Comparison of ENCODE assay signal across 17 cellular contexts in genomic region chrX:140157611-140158010, GRCh38.
DNase-seq lines count a peak whose midpoint lies in the region; ATAC-seq and TF ChIP-seq lines count a peak whose summit lies in the region.
"Had no signal": no experiment of that assay in that cellular context is flagged by ENCODE, and none has a peak within 500 bp of the region (broad histone marks: within the 10 kb centered on the region; RNA-seq: fewer than 3 reads in every experiment).

No MANE protein-coding gene starts in this region.

- no peak overlapping the region for H3K4me3 ChIP-seq in choroid plexus epithelial cell (ENCODE audit: low read depth, low read length)
- H3K4me3 ChIP-seq: coronary artery, right atrium auricular region, thoracic aorta had no signal

- ATAC-seq in left lobe of liver: peak; percentile 42
- ATAC-seq in HG03280 (IDR thresholded peaks at IDR 0.05; ENCODE audit: unreplicated experiment): no peak
- no peak for ATAC-seq in HG03175 (IDR thresholded peaks at IDR 0.05; ENCODE audit: unreplicated experiment)
- ATAC-seq: natural killer cell treated with Interleukin-12 subunit alpha and Interleukin-12 subunit beta and Interleukin-15 and Interleukin-18, amount 100 ng/mL, for 72 hours had no signal

- peak; percentile 27 for DNase-seq in COLO829 (ENCODE audit: low spot score)
- DNase-seq in OCI-M1 (lab: John Stamatoyannopoulos, UW): peak; percentile 14
- peak; percentile 58 for DNase-seq in choroid plexus epithelial cell (ENCODE audit: low read depth)
- no peak for DNase-seq in left lobe of liver (ENCODE audit: low spot score)
- DNase-seq in SIG-M5 (lab: John Stamatoyannopoulos, UW): no peak
- DNase-seq in T-helper 1 cell: no peak
- DNase-seq: activated CD4-positive, alpha-beta memory T cell treated with anti-CD3 and anti-CD28 coated beads, Interleukin-2, amount 10 ng/mL, durations not matched to agents 7 days and 5 days; GOT3; NCI-H1092 treated with DMSO at 0.1 percent for 48 hours; SHP77 treated with DMSO at 0.1 percent for 48 hours; stimulated activated CD4-positive, alpha-beta T cell treated with anti-CD3 and anti-CD28 coated beads, Interleukin-2, amount 100 ng/mL, for 24 hours had no signal

- no peak for TF ChIP-seq CTCF in choroid plexus epithelial cell (conservative IDR thresholded peaks at IDR 0.05; ENCODE audit: low read depth, low read length)

Comparison
In these comparisons a context has a peak if more than half of its experiments do, and no peak if none do; other contexts are left out.
1. DNase-seq: peak in COLO829 (single experiment), OCI-M1 (single experiment) and choroid plexus epithelial cell (single experiment); none in left lobe of liver (single experiment), SIG-M5 (single experiment) and T-helper 1 cell (0 of 5).